ENCODE assay signal across 18 cellular contexts in genomic region chr6:129646140-129646569, GRCh38.
DNase-seq lines count a peak whose midpoint lies in the region; ATAC-seq, FAIRE-seq and TF ChIP-seq lines count a peak whose summit lies in the region.
"Had no signal": no experiment of that assay in that cellular context is flagged by ENCODE, and none has a peak within 500 bp of the region (broad histone marks: within the 10 kb centered on the region; RNA-seq: fewer than 3 reads in every experiment).

No MANE protein-coding gene starts in this region.

- H2AFZ ChIP-seq in PC-3 (ENCODE audit: low read length) = no peak overlapping the region
- no peak overlapping the region for H2AFZ ChIP-seq in trophoblast cell (ENCODE audit: insufficient read depth, low read length, poor library complexity)

- TF ChIP-seq CTCF in PC-3 (conservative IDR thresholded peaks at IDR 0.05; ENCODE audit: low read depth, low read length) = no peak
- TF ChIP-seq CTCF in psoas muscle (IDR thresholded peaks at IDR 0.05) = no peak

- no peaks in the 10 kb centered on the region for H3K4me1 Mint-ChIP-seq in activated CD4-positive, alpha-beta T cell treated with anti-CD3 and anti-CD28 coated beads for 36 hours
- peaks cover 5% of the 10 kb centered on the region for H3K4me1 Mint-ChIP-seq in activated T-helper 1 cell treated with anti-CD3 and anti-CD28 coated beads, Interleukin-12 subunit alpha, Interleukin-12 subunit beta, Interleukin-2, Interleukin-4 antibody, amounts not matched to agents 30 ng/mL and 10 ng/mL and 1 ng/mL, durations not matched to agents 14 hours and 24 hours and 36 hours (ENCODE audit: low read depth)
- H3K4me1 Mint-ChIP-seq: activated naive CD8-positive, alpha-beta T cell treated with anti-CD3 and anti-CD28 coated beads for 36 hours had no signal

- H3K27me3 ChIP-seq in PC-3 (ENCODE audit: low read length) (no peaks in the 10 kb centered on the region), psoas muscle (ENCODE audit: insufficient read depth in 3 of 3, low read length in 2 of 3) (no peaks in the 10 kb centered on the region), trophoblast cell (ENCODE audit: insufficient read depth, low read length) (no peaks in the 10 kb centered on the region)
- H3K27me3 ChIP-seq: MG63 had no signal

- no peak overlapping the region for H4K12ac ChIP-seq in trophoblast cell (ENCODE audit: low read depth, low read length)

- H3K9me3 Mint-ChIP-seq in activated CD4-positive, alpha-beta T cell treated with anti-CD3 and anti-CD28 coated beads for 36 hours (ENCODE audit: low read depth) = no peaks in the 10 kb centered on the region
- H3K9me3 Mint-ChIP-seq in activated T-helper 1 cell treated with anti-CD3 and anti-CD28 coated beads, Interleukin-12 subunit alpha, Interleukin-12 subunit beta, Interleukin-2, Interleukin-4 antibody, amounts not matched to agents 30 ng/mL and 10 ng/mL and 1 ng/mL, durations not matched to agents 14 hours and 24 hours and 36 hours = no peaks in the 10 kb centered on the region
- H3K9me3 Mint-ChIP-seq: activated naive CD8-positive, alpha-beta T cell treated with anti-CD3 and anti-CD28 coated beads for 36 hours; activated T-cell treated with anti-CD3 and anti-CD28 coated beads, Interleukin-2, amount 50 U/mL, for 4 hours; CD8-positive, alpha-beta memory T cell; stimulated activated naive CD8-positive, alpha-beta T cell treated with anti-CD3 and anti-CD28 coated beads, Interleukin-15, Interleukin-2, amounts not matched to agents 100 ng/mL and 50 ng/mL, for 24 hours had no signal

- H2BK120ac ChIP-seq in trophoblast cell (ENCODE audit: insufficient read depth, low read length, poor library complexity) = no peak overlapping the region

- TF ChIP-seq POLR2A in GM12891 (IDR thresholded peaks at IDR 0.05; ENCODE audit: low read depth, low read length) = no peak

- H3F3A ChIP-seq in PC-3 (ENCODE audit: low read length, unreplicated experiment) = no peaks in the 10 kb centered on the region

- H3K9ac ChIP-seq in PC-3 (ENCODE audit: low read length) (no peak overlapping the region), trophoblast cell (ENCODE audit: low read length) (no peak overlapping the region)

- H3K18ac ChIP-seq in trophoblast cell (ENCODE audit: low read length) = no peak overlapping the region

- H3K23ac ChIP-seq in trophoblast cell (ENCODE audit: low read length) = no peak overlapping the region

- H3K79me2 ChIP-seq in PC-3 (ENCODE audit: low read length) = no peaks in the 10 kb centered on the region
- peaks cover 5% of the 10 kb centered on the region for H3K79me2 ChIP-seq in trophoblast cell (ENCODE audit: control insufficient read depth, insufficient read depth, low read length, poor library complexity)

- H3K27ac ChIP-seq in PC-3 (ENCODE audit: low read length) (no peak overlapping the region), epithelial cell of prostate (peak overlapping the region; percentile 59), psoas muscle (peak overlapping the region; percentile 36), trophoblast cell (ENCODE audit: low read depth, low read length) (no peak overlapping the region)

- H3K4me3 Mint-ChIP-seq in activated CD4-positive, alpha-beta T cell treated with anti-CD3 and anti-CD28 coated beads for 36 hours = no peak overlapping the region
- no peak overlapping the region for H3K4me3 Mint-ChIP-seq in activated T-helper 1 cell treated with anti-CD3 and anti-CD28 coated beads, Interleukin-12 subunit alpha, Interleukin-12 subunit beta, Interleukin-2, Interleukin-4 antibody, amounts not matched to agents 30 ng/mL and 10 ng/mL and 1 ng/mL, durations not matched to agents 14 hours and 24 hours and 36 hours
- H3K4me3 Mint-ChIP-seq: activated naive CD8-positive, alpha-beta T cell treated with anti-CD3 and anti-CD28 coated beads for 36 hours; activated T-cell treated with anti-CD3 and anti-CD28 coated beads, Interleukin-2, amount 50 U/mL, for 4 hours; CD8-positive, alpha-beta memory T cell; stimulated activated naive CD8-positive, alpha-beta T cell treated with anti-CD3 and anti-CD28 coated beads, Interleukin-15, Interleukin-2, amounts not matched to agents 100 ng/mL and 50 ng/mL, for 24 hours had no signal

- ATAC-seq in PC-3 = no peak
- no peak for ATAC-seq in psoas muscle
- no peak for ATAC-seq in activated CD4-positive, alpha-beta T cell treated with anti-CD3 and anti-CD28 coated beads for 36 hours
- ATAC-seq: activated T-cell treated with anti-CD3 and anti-CD28 coated beads, Interleukin-2, amount 50 U/mL, for 4 hours had no signal

- DNase-seq in GM12891 (ENCODE audit: insufficient read length, low spot score) (no peak), PC-3 (no peak), epithelial cell of prostate (ENCODE audit: low read depth, low spot score) (no peak), psoas muscle (no peak), trophoblast cell (no peak), midbrain (lab: John Stamatoyannopoulos, UW) (no peak)
- DNase-seq in activated CD4-positive, alpha-beta T cell treated with anti-CD3 and anti-CD28 coated beads for 36 hours = no peak
- DNase-seq in activated T-helper 1 cell treated with anti-CD3 and anti-CD28 coated beads, Interleukin-12 subunit alpha, Interleukin-12 subunit beta, Interleukin-2, Interleukin-4 antibody, amounts not matched to agents 30 ng/mL and 10 ng/mL and 1 ng/mL, durations not matched to agents 14 hours and 24 hours and 36 hours (ENCODE audit: low spot score) = no peak
- DNase-seq: activated CD4-positive, alpha-beta T cell treated with anti-CD3 and anti-CD28 coated beads, Interleukin-2, amount 50 U/mL, for 4 hours; activated naive CD8-positive, alpha-beta T cell treated with anti-CD3 and anti-CD28 coated beads for 36 hours; activated T-cell treated with anti-CD3 and anti-CD28 coated beads, Interleukin-2, amount 50 U/mL, for 4 hours; CD8-positive, alpha-beta memory T cell; left cardiac atrium; MG63; NCI-H2029 treated with DMSO at 0.1 percent for 48 hours; NCI-H526; posterior cingulate gyrus had no signal

- H3K9me3 ChIP-seq in PC-3 (ENCODE audit: low read length) (no peaks in the 10 kb centered on the region), psoas muscle (no peaks in the 10 kb centered on the region), trophoblast cell (ENCODE audit: insufficient read depth, low read depth, low read length) (no peaks in the 10 kb centered on the region)
- H3K9me3 ChIP-seq: MG63 had no signal

- no peak overlapping the region for H3K27ac Mint-ChIP-seq in activated CD4-positive, alpha-beta T cell treated with anti-CD3 and anti-CD28 coated beads for 36 hours
- H3K27ac Mint-ChIP-seq in activated T-helper 1 cell treated with anti-CD3 and anti-CD28 coated beads, Interleukin-12 subunit alpha, Interleukin-12 subunit beta, Interleukin-2, Interleukin-4 antibody, amounts not matched to agents 30 ng/mL and 10 ng/mL and 1 ng/mL, durations not matched to agents 14 hours and 24 hours and 36 hours = no peak overlapping the region
- H3K27ac Mint-ChIP-seq: activated naive CD8-positive, alpha-beta T cell treated with anti-CD3 and anti-CD28 coated beads for 36 hours; CD8-positive, alpha-beta memory T cell; stimulated activated naive CD8-positive, alpha-beta T cell treated with anti-CD3 and anti-CD28 coated beads, Interleukin-15, Interleukin-2, amounts not matched to agents 100 ng/mL and 50 ng/mL, for 24 hours had no signal

- H3K14ac ChIP-seq in trophoblast cell (ENCODE audit: low read length) = no peak overlapping the region

- no peak overlapping the region for H2AK5ac ChIP-seq in trophoblast cell (ENCODE audit: low read length)

- H3K9me2 ChIP-seq in PC-3 (replicated peaks; ENCODE audit: low read length) = no peaks in the 10 kb centered on the region

- no peak overlapping the region for H3K4ac ChIP-seq in trophoblast cell (ENCODE audit: low read depth, low read length)

- H3K27me3 Mint-ChIP-seq in activated CD4-positive, alpha-beta T cell treated with anti-CD3 and anti-CD28 coated beads for 36 hours = no peaks in the 10 kb centered on the region
- H3K27me3 Mint-ChIP-seq in activated T-helper 1 cell treated with anti-CD3 and anti-CD28 coated beads, Interleukin-12 subunit alpha, Interleukin-12 subunit beta, Interleukin-2, Interleukin-4 antibody, amounts not matched to agents 30 ng/mL and 10 ng/mL and 1 ng/mL, durations not matched to agents 14 hours and 24 hours and 36 hours (ENCODE audit: insufficient read depth) = peaks cover 6% of the 10 kb centered on the region
- H3K27me3 Mint-ChIP-seq: activated naive CD8-positive, alpha-beta T cell treated with anti-CD3 and anti-CD28 coated beads for 36 hours; CD8-positive, alpha-beta memory T cell; stimulated activated naive CD8-positive, alpha-beta T cell treated with anti-CD3 and anti-CD28 coated beads, Interleukin-15, Interleukin-2, amounts not matched to agents 100 ng/mL and 50 ng/mL, for 24 hours had no signal

- H3K36me3 ChIP-seq in PC-3 (ENCODE audit: low read depth, low read length) = no peaks in the 10 kb centered on the region
- no peaks in the 10 kb centered on the region for H3K36me3 ChIP-seq in psoas muscle (ENCODE audit: insufficient read depth in 1 of 2, low read depth in 1 of 2)
- H3K36me3 ChIP-seq in trophoblast cell (ENCODE audit: control insufficient read depth in 1 of 2, insufficient read depth in 2 of 2, low read length in 2 of 2) = no peaks in the 10 kb centered on the region
- H3K36me3 ChIP-seq: MG63 had no signal

- 86 to 90% (median 86%) methylated on average over 2 of the region's 2 CpGs for WGBS in psoas muscle, 3 donors
- no CpG with 5 or more reads among the region's 2 CpGs for WGBS in trophoblast cell (ENCODE audit: extremely low coverage, insufficient coverage, insufficient read length)

- FAIRE-seq in GM12891 (lab: Jason Lieb, UNC) = peak; percentile 50

- intact Hi-C loops in PC-3 (cut with micrococcal nuclease) (no loop called here), psoas muscle (cut with DNase I) (no loop called here)
- intact Hi-C loops in activated CD4-positive, alpha-beta T cell treated with anti-CD3 and anti-CD28 coated beads for 36 hours (cut with DNase I, micrococcal nuclease) = no loop called here
- intact Hi-C loops in activated T-helper 1 cell treated with anti-CD3 and anti-CD28 coated beads, Interleukin-12 subunit alpha, Interleukin-12 subunit beta, Interleukin-2, Interleukin-4 antibody, amounts not matched to agents 30 ng/mL and 10 ng/mL and 1 ng/mL, durations not matched to agents 14 hours and 24 hours and 36 hours (cut with micrococcal nuclease) = no loop called here

- H2BK5ac ChIP-seq in trophoblast cell (ENCODE audit: low read depth, low read length, poor library complexity) = no peak overlapping the region

- no peak overlapping the region for H4K91ac ChIP-seq in trophoblast cell (ENCODE audit: low read depth, low read length)

- H3K4me3 ChIP-seq in PC-3 (ENCODE audit: low read length) (no peak overlapping the region), psoas muscle (no peak overlapping the region), trophoblast cell (ENCODE audit: low read depth, low read length) (no peak overlapping the region)
- H3K4me3 ChIP-seq: MG63 had no signal

- no peak overlapping the region for H2BK12ac ChIP-seq in trophoblast cell (ENCODE audit: low read length)

- POLR2A ChIA-PET in PC-3 (lab: Charles Lee; ENCODE audit: unreplicated experiment) = no interaction called here
- POLR2A ChIA-PET in activated CD4-positive, alpha-beta T cell treated with anti-CD3 and anti-CD28 coated beads for 36 hours (lab: Charles Lee) = no interaction called here

- no peaks in the 10 kb centered on the region for H4K20me1 ChIP-seq in PC-3 (ENCODE audit: low read length)

- H3K4me2 ChIP-seq in PC-3 (ENCODE audit: low read length) = peak overlapping the region; percentile 31
- H3K4me2 ChIP-seq in trophoblast cell (ENCODE audit: low read length) = no peak overlapping the region

- H3K4me1 ChIP-seq in PC-3 (ENCODE audit: insufficient read depth, low read length) (peaks cover 24% of the 10 kb centered on the region), psoas muscle (peaks cover 23% of the 10 kb centered on the region), trophoblast cell (ENCODE audit: control insufficient read depth in 1 of 2, insufficient read depth in 2 of 2, low read length in 2 of 2) (peaks cover 3 to 5% of the 10 kb centered on the region in 2 experiments)

- H3K36me3 Mint-ChIP-seq in activated CD4-positive, alpha-beta T cell treated with anti-CD3 and anti-CD28 coated beads for 36 hours (ENCODE audit: low read depth) = no peaks in the 10 kb centered on the region
- peaks cover 7% of the 10 kb centered on the region for H3K36me3 Mint-ChIP-seq in activated T-helper 1 cell treated with anti-CD3 and anti-CD28 coated beads, Interleukin-12 subunit alpha, Interleukin-12 subunit beta, Interleukin-2, Interleukin-4 antibody, amounts not matched to agents 30 ng/mL and 10 ng/mL and 1 ng/mL, durations not matched to agents 14 hours and 24 hours and 36 hours (ENCODE audit: low read depth)
- H3K36me3 Mint-ChIP-seq: activated naive CD8-positive, alpha-beta T cell treated with anti-CD3 and anti-CD28 coated beads for 36 hours had no signal

- CTCF ChIA-PET in PC-3 (lab: Charles Lee) = no interaction called here
- CTCF ChIA-PET in activated CD4-positive, alpha-beta T cell treated with anti-CD3 and anti-CD28 coated beads for 36 hours (lab: Charles Lee) = interaction anchor here (1.0 kb wide), 1 partner anchor 26 kb away, joined by 3 read pairs; no protein-coding TSS in a partner anchor

- no TSS peak for BruUV-seq in PC-3 (replicated peaks; lab: Mats Ljungman, UMichigan)

- H4K8ac ChIP-seq in trophoblast cell (ENCODE audit: low read depth, low read length) = no peak overlapping the region

- H3K79me1 ChIP-seq in trophoblast cell (ENCODE audit: low read length) = peaks cover 9% of the 10 kb centered on the region

Comparison
In these comparisons a context has a peak if more than half of its experiments do, and no peak if none do; other contexts are left out.
1. H3K27ac ChIP-seq: peak in epithelial cell of prostate (single experiment) and psoas muscle (single experiment); none in PC-3 (single experiment) and trophoblast cell (single experiment).